In genomic region chr2:97913846-97914245, GRCh38 we compare ENCODE assay signal across 27 cellular contexts.
"Had no signal": no experiment of that assay in that cellular context is flagged by ENCODE, and none has a peak within 500 bp of the region (broad histone marks: within the 10 kb centered on the region; RNA-seq: fewer than 3 reads in every experiment).

No MANE protein-coding gene starts in this region.

- H3K27ac Mint-ChIP-seq: activated CD8-positive, alpha-beta memory T cell treated with anti-CD3 and anti-CD28 coated beads, Interleukin-2, amount 10 ng/mL, durations not matched to agents 7 days and 5 days; activated CD8-positive, alpha-beta T cell treated with anti-CD3 and anti-CD28 coated beads, Interleukin-2, amount 10 ng/mL, durations not matched to agents 7 days and 5 days; activated naive CD4-positive, alpha-beta T cell treated with anti-CD3 and anti-CD28 coated beads, Interleukin-2, amount 10 ng/mL, durations not matched to agents 7 days and 5 days; natural killer cell; neural progenitor cell; T-helper 17 cell had no signal

- H3K27me3 Mint-ChIP-seq: activated CD8-positive, alpha-beta memory T cell treated with anti-CD3 and anti-CD28 coated beads, Interleukin-2, amount 10 ng/mL, durations not matched to agents 7 days and 5 days; activated naive CD4-positive, alpha-beta T cell treated with anti-CD3 and anti-CD28 coated beads, Interleukin-2, amount 10 ng/mL, durations not matched to agents 7 days and 5 days; T-helper 17 cell had no signal

- H3K4me3 Mint-ChIP-seq: activated CD8-positive, alpha-beta memory T cell treated with anti-CD3 and anti-CD28 coated beads, Interleukin-2, amount 10 ng/mL, durations not matched to agents 7 days and 5 days; activated CD8-positive, alpha-beta T cell treated with anti-CD3 and anti-CD28 coated beads, Interleukin-2, amount 10 ng/mL, durations not matched to agents 7 days and 5 days; activated naive CD4-positive, alpha-beta T cell treated with anti-CD3 and anti-CD28 coated beads, Interleukin-2, amount 10 ng/mL, durations not matched to agents 7 days and 5 days; natural killer cell; neural progenitor cell; T-helper 17 cell had no signal

- H3K4me3 ChIP-seq: breast epithelium, esophagus muscularis mucosa, left lung, lower lobe of right lung, neural progenitor cell, psoas muscle, sigmoid colon, suprapubic skin, tibial artery, upper lobe of right lung had no signal

- H3K27me3 ChIP-seq: breast epithelium, esophagus muscularis mucosa, left lung, neural progenitor cell, sigmoid colon, suprapubic skin, tibial artery, upper lobe of right lung had no signal

- DNase-seq: activated CD4-positive, alpha-beta T cell treated with anti-CD3 and anti-CD28 coated beads for 1 hour; activated CD4-positive, alpha-beta T cell treated with anti-CD3 and anti-CD28 coated beads, Interleukin-2, amount 50 U/mL, for 1 hour; activated CD8-positive, alpha-beta memory T cell treated with anti-CD3 and anti-CD28 coated beads, Interleukin-2, amount 10 ng/mL, durations not matched to agents 7 days and 5 days; activated CD8-positive, alpha-beta T cell treated with anti-CD3 and anti-CD28 coated beads, Interleukin-2, amount 10 ng/mL, durations not matched to agents 7 days and 5 days; activated gamma-delta T cell; activated naive CD4-positive, alpha-beta T cell treated with anti-CD3 and anti-CD28 coated beads, Interleukin-2, amount 10 ng/mL, durations not matched to agents 7 days and 5 days; amygdala; central memory CD4-positive, alpha-beta T cell; kidney glomerular epithelial cell; left lung; lower lobe of right lung; mesenchymal stem cell; natural killer cell; occipital lobe; psoas muscle; sigmoid colon; small intestine; stimulated activated CD4-positive, alpha-beta T cell treated with anti-CD3 and anti-CD28 coated beads, Interleukin-4, amount 100 ng/mL, for 24 hours; stimulated activated naive CD4-positive, alpha-beta T cell; T-helper 17 cell; tibial artery; upper lobe of right lung had no signal

- H3K36me3 ChIP-seq: breast epithelium, esophagus muscularis mucosa, left lung, lower lobe of right lung, sigmoid colon, suprapubic skin, tibial artery, upper lobe of right lung had no signal

- H3K27ac ChIP-seq: breast epithelium, esophagus muscularis mucosa, left lung, lower lobe of right lung, neural progenitor cell, parathyroid adenoma, psoas muscle, sigmoid colon, suprapubic skin, tibial artery, upper lobe of right lung had no signal

- H3K36me3 Mint-ChIP-seq: natural killer cell had no signal

- H3K4me1 Mint-ChIP-seq: neural progenitor cell had no signal

- H3K9me3 Mint-ChIP-seq: natural killer cell had no signal
